ENCODE assay signal across 1 cellular context in the genomic region with DNA sequence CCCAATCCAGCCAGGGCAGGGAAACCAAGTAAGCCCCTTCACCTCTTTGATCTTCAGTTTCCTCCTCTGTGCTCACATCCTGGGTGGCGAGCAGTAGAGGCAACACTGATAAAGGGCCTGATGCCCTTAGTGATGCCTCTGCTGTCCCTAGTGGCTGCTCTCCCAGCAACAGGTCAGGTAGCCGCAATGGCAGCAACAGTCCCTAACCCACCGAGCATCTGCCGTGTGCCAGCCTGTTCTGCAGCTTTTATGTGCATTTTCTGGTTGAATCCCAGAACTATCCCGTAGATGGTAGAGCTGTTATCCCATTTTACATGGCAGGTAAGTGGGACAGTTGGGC.
TF ChIP-seq lines count a peak whose summit lies in the region.

No MANE protein-coding gene starts in this region.

TF ChIP-seq in IMR-90, 13 proteins besides CTCF, POLR2A, EP300 and RAD21:
- TF ChIP-seq CEBPB (IDR thresholded peaks at IDR 0.05; ENCODE audit: low read depth, low read length) = no peak
- TF ChIP-seq RFX5 (IDR thresholded peaks at IDR 0.05; ENCODE audit: low read depth, low read length) = no peak
- TF ChIP-seq SMC3 (IDR thresholded peaks at IDR 0.05; ENCODE audit: low read depth, low read length) = no peak
- TF ChIP-seq RCOR1 (IDR thresholded peaks at IDR 0.05; ENCODE audit: insufficient replicate concordance, low read length) = no peak
- TF ChIP-seq MAZ (IDR thresholded peaks at IDR 0.05; ENCODE audit: borderline replicate concordance, low read depth, low read length) = no peak
- no peak for TF ChIP-seq FOS (IDR thresholded peaks at IDR 0.05; ENCODE audit: low read depth, low read length)
- no peak for TF ChIP-seq NFE2L2 (IDR thresholded peaks at IDR 0.05; ENCODE audit: low read depth, low read length)
- TF ChIP-seq, protein P1, sequence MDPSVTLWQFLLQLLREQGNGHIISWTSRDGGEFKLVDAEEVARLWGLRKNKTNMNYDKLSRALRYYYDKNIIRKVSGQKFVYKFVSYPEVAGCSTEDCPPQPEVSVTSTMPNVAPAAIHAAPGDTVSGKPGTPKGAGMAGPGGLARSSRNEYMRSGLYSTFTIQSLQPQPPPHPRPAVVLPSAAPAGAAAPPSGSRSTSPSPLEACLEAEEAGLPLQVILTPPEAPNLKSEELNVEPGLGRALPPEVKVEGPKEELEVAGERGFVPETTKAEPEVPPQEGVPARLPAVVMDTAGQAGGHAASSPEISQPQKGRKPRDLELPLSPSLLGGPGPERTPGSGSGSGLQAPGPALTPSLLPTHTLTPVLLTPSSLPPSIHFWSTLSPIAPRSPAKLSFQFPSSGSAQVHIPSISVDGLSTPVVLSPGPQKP (IDR thresholded peaks at IDR 0.05; ENCODE audit: borderline replicate concordance, low read depth, low read length) = no peak
- no peak for TF ChIP-seq MXI1 (IDR thresholded peaks at IDR 0.05; ENCODE audit: borderline replicate concordance, low read depth, low read length)
- TF ChIP-seq CHD1 (IDR thresholded peaks at IDR 0.05; ENCODE audit: low read depth, low read length) = no peak
- TF ChIP-seq, protein P2, sequence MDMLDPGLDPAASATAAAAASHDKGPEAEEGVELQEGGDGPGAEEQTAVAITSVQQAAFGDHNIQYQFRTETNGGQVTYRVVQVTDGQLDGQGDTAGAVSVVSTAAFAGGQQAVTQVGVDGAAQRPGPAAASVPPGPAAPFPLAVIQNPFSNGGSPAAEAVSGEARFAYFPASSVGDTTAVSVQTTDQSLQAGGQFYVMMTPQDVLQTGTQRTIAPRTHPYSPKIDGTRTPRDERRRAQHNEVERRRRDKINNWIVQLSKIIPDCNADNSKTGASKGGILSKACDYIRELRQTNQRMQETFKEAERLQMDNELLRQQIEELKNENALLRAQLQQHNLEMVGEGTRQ (IDR thresholded peaks at IDR 0.05; ENCODE audit: low read depth, low read length) = no peak
- TF ChIP-seq BHLHE40 (IDR thresholded peaks at IDR 0.05; ENCODE audit: low read depth, low read length) = no peak
- no peak for TF ChIP-seq MAFK (IDR thresholded peaks at IDR 0.05; ENCODE audit: low read depth, low read length)
TF ChIP-seq in IMR-90: peak in this region for 0.
